ENCODE assay signal across 8 cellular contexts in the genomic region with DNA sequence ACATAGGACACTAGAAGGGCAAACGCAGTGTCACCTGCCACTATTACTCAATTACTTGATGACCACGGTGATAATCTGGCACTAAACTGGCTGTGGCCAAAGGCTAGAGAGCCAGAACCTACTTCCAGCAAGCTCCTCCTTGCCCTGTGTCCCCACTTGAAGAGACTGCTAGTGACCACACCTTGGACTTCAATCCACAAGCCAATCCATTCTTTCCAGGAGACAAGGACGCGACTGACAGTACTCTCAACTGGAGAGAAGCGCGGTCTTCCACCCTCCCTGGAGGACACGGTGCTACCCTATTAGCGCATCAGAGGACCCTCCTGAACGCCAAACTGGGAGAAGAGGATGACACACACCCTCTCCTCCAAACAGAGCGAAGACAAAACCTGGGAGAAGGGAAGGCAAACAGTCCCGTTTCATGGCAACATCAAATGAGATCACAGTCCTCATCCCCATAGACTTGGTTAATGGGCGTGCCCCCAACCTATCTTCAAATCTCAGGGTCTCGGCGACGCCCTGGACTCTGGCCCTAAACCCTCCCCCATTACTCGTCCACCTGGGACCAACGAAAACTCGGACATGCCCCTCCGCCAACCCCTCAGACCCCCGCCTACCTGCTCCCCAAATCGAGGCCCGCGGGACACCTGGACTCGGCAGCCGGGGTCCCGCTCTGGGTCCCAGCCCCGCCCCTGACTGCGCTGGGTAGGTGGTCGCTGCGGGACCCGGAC. TPM values are rescaled to one million over a fixed set of nuclear protein-coding genes. Genes with fewer than 3 reads are reported as not detected.
DNase-seq lines count a peak whose midpoint lies in the region; ATAC-seq, FAIRE-seq and TF ChIP-seq lines count a peak whose summit lies in the region.

No MANE protein-coding gene starts in this region.

- FAIRE-seq in K562 (lab: Jason Lieb, UNC): peak; percentile 75

- H3K79me2 ChIP-seq in GM23338 (replicated peaks; ENCODE audit: insufficient read depth) (peaks cover 43% of the 10 kb centered on the region), K562 (ENCODE audit: control insufficient read depth, insufficient read depth, low read length) (peaks cover 41% of the 10 kb centered on the region)

- no peaks in the 10 kb centered on the region for H3K36me3 ChIP-seq in GM23338 (ENCODE audit: insufficient read depth)
- peaks cover 21% of the 10 kb centered on the region; the same call in 2 of the 3 replicates for H3K36me3 ChIP-seq in K562 (ENCODE audit: control insufficient read depth, insufficient read depth, low read length)

- no peaks in the 10 kb centered on the region for H3K9me3 Mint-ChIP-seq in GM23338
- H3K9me3 Mint-ChIP-seq in stimulated activated effector memory CD8-positive, alpha-beta T cell treated with anti-CD3 and anti-CD28 coated beads, Interleukin-12 subunit alpha, Interleukin-12 subunit beta, amount 100 ng/mL, for 72 hours: no peaks in the 10 kb centered on the region

- H3K9me3 ChIP-seq in K562 (replicated peaks; ENCODE audit: control insufficient read depth, insufficient read depth, low read depth, low read length): no peaks in the 10 kb centered on the region

- peaks cover 10% of the 10 kb centered on the region for H3K36me3 Mint-ChIP-seq in GM23338 (ENCODE audit: low read depth)
- peaks cover 30% of the 10 kb centered on the region for H3K36me3 Mint-ChIP-seq in stimulated activated effector memory CD8-positive, alpha-beta T cell treated with anti-CD3 and anti-CD28 coated beads, Interleukin-12 subunit alpha, Interleukin-12 subunit beta, amount 100 ng/mL, for 72 hours

- TF ChIP-seq CTCF in GM23338 (conservative IDR thresholded peaks at IDR 0.05; ENCODE audit: low read depth in 2 of 2) (no peak), K562 (IDR thresholded peaks at IDR 0.05 in 2 of 3, conservative IDR thresholded peaks at IDR 0.05 in 1 of 3; ENCODE audit: insufficient read depth in 2 of 3, low read depth in 1 of 3, low read length in 3 of 3) (no peak)

- intact Hi-C loops in K562 (cut with micrococcal nuclease): no loop called here

- H3K27ac ChIP-seq in GM23338 (ENCODE audit: low read depth): no peak overlapping the region
- H3K27ac ChIP-seq in K562 (ENCODE audit: extremely low read depth, low read depth, low read length): peak overlapping the region; percentile 100

- peaks cover 2% of the 10 kb centered on the region for H3K9me1 ChIP-seq in K562 (ENCODE audit: control insufficient read depth, insufficient read depth, low read length)

- H3K4me1 ChIP-seq in GM23338 (ENCODE audit: insufficient read depth) (peaks cover 10% of the 10 kb centered on the region), K562 (replicated peaks in 1 of 2; ENCODE audit: control insufficient read depth in 2 of 2, insufficient read depth in 2 of 2, low read length in 2 of 2) (peaks cover 8 to 11% of the 10 kb centered on the region in 2 experiments; a peak in 4 of 5 replicates)

- H3K27me3 ChIP-seq in GM23338 (ENCODE audit: insufficient read depth) (no peaks in the 10 kb centered on the region), K562 (ENCODE audit: control insufficient read depth in 2 of 2, insufficient read depth in 2 of 2, low read length in 2 of 2) (no peaks in the 10 kb centered on the region)

- CTCF ChIA-PET in K562 (lab: Yijun Ruan, JAX; ENCODE audit: low intra/inter-chr PET ratio): interaction anchor here (0.7 kb wide), 1 partner anchor 76 kb away, joined by 3 read pairs; no protein-coding TSS in a partner anchor

- POLR2A ChIA-PET in K562 (lab: Yijun Ruan, JAX): interaction anchor here (0.8 to 1.4 kb wide), 3 partner anchors 8 to 44 kb away, joined by 3 to 6 read pairs (median 4); no protein-coding TSS in a partner anchor

- H3K4me3 Mint-ChIP-seq in GM23338: peak overlapping the region; percentile 98
- peak overlapping the region; percentile 93 for H3K4me3 Mint-ChIP-seq in stimulated activated effector memory CD8-positive, alpha-beta T cell treated with anti-CD3 and anti-CD28 coated beads, Interleukin-12 subunit alpha, Interleukin-12 subunit beta, amount 100 ng/mL, for 72 hours

- H3K4me3 ChIP-seq in GM23338 (peak overlapping the region; percentile 98), K562 (peak overlapping the region; percentile 98)

- in situ Hi-C loops in Caki2 (cut with HindIII; ENCODE audit: low pct_unique_long_range_greater_than_20kb, low sequenced_read_pairs) (no loop called here), K562 (cut with MboI) (no loop called here)

- TF ChIP-seq EP300 in K562 (IDR thresholded peaks at IDR 0.05; ENCODE audit: low read length): no peak

- TF ChIP-seq POLR2A in K562 (conservative IDR thresholded peaks at IDR 0.05): no peak; the same call in 1 of the 2 replicates

- H3K4me2 ChIP-seq in GM23338: peak overlapping the region; percentile 78
- H3K4me2 ChIP-seq in K562 (ENCODE audit: insufficient read depth, low read length): peak overlapping the region; percentile 99

- H4K20me1 ChIP-seq in GM23338 (replicated peaks; ENCODE audit: insufficient read depth) (peaks cover 11% of the 10 kb centered on the region; the same call in 1 of the 2 replicates), K562 (replicated peaks; ENCODE audit: control insufficient read depth, insufficient read depth, low read length) (peaks cover 17% of the 10 kb centered on the region)

- TSS peak; percentile 85 for BruUV-seq in K562 (replicated peaks; lab: Mats Ljungman, UMichigan)

- no peaks in the 10 kb centered on the region for H3K9me2 ChIP-seq in GM23338 (ENCODE audit: insufficient read depth)

- peak overlapping the region; percentile 56; the same call in 1 of the 2 replicates for H2AFZ ChIP-seq in GM23338
- H2AFZ ChIP-seq in K562 (ENCODE audit: low read depth, low read length): peak overlapping the region; percentile 99

- H3F3A ChIP-seq in GM23338 (replicated peaks; ENCODE audit: low read depth): 0 out of 2 replicates have a peak, but pooled peaks cover 5% of the 10 kb centered on the region

- peaks cover 16% of the 10 kb centered on the region for H3K4me1 Mint-ChIP-seq in GM23338
- H3K4me1 Mint-ChIP-seq in stimulated activated effector memory CD8-positive, alpha-beta T cell treated with anti-CD3 and anti-CD28 coated beads, Interleukin-12 subunit alpha, Interleukin-12 subunit beta, amount 100 ng/mL, for 72 hours: peaks cover 38% of the 10 kb centered on the region

- H3K9ac ChIP-seq in K562 (ENCODE audit: insufficient read depth in 1 of 2, low read depth in 2 of 2, low read length in 2 of 2): peak overlapping the region; percentile 97 to 99

- H3K27me3 Mint-ChIP-seq in GM23338 (ENCODE audit: insufficient read depth, low read depth, poor library complexity): peaks cover 11% of the 10 kb centered on the region

- DNase-seq in Caki2 (ENCODE audit: low read depth): peak; percentile 22
- peak; percentile 56 for DNase-seq in GM23338 (ENCODE audit: low spot score)
- DNase-seq in NCI-H1694 (lab: John Stamatoyannopoulos, UW): peak; percentile 10
- DNase-seq in K562 (ENCODE audit: extremely low read depth in 1 of 4, low spot score in 3 of 4): peak; percentile 51 to 68 (median 66)
- DNase-seq in iris pigment epithelial cell (ENCODE audit: low read depth): peak; percentile 28
- DNase-seq in stimulated activated effector memory CD8-positive, alpha-beta T cell treated with anti-CD3 and anti-CD28 coated beads, Interleukin-12 subunit alpha, Interleukin-12 subunit beta, amount 100 ng/mL, for 72 hours (ENCODE audit: low spot score in 2 of 2): peak in 1 of 2 donors; percentile 58
- DNase-seq in Kasumi-1 (lab: John Stamatoyannopoulos, UW): no peak

- H3K27ac Mint-ChIP-seq in GM23338: peak overlapping the region; percentile 97
- H3K27ac Mint-ChIP-seq in stimulated activated effector memory CD8-positive, alpha-beta T cell treated with anti-CD3 and anti-CD28 coated beads, Interleukin-12 subunit alpha, Interleukin-12 subunit beta, amount 100 ng/mL, for 72 hours: peak overlapping the region; percentile 100

- peak; percentile 58 for ATAC-seq in GM23338
- peak; percentile 72 for ATAC-seq in K562
- peak; percentile 5 for ATAC-seq in stimulated activated effector memory CD8-positive, alpha-beta T cell treated with anti-CD3 and anti-CD28 coated beads, Interleukin-12 subunit alpha, Interleukin-12 subunit beta, amount 100 ng/mL, for 72 hours
- ATAC-seq in GM21360 (IDR thresholded peaks at IDR 0.05; ENCODE audit: unreplicated experiment): no peak

- TF ChIP-seq RAD21 in K562 (CRISPR knock-in tag; conservative IDR thresholded peaks at IDR 0.05 in 1 of 2, IDR thresholded peaks at IDR 0.05 in 1 of 2): no peak

- 0% methylated on average over 21 of the region's 31 CpGs for WGBS in K562 (ENCODE audit: insufficient coverage, low coverage, missing lambda C conversion rate)

RNA-seq across cellular contexts. Expression of gene FLCN, which starts 0.5 kb away (rescaled TPM):
- total RNA-seq in Caki2 (2014; rRNA removed; shearing (Covaris generic); ENCODE audit: low replicate concordance): 27.7 and 62.3 TPM in 2 replicates
- total RNA-seq in GM23338 (2014; rRNA removed; shearing (Covaris generic)): 35.9 and 36.6 TPM in 2 replicates
- polyA plus RNA-seq in GM23338 (2016; fragmentation: Nextera tagmentation; extraction: Ambion mirVana) (12.1 and 15.8 TPM in 2 replicates), K562 (2011; rRNA removed) (10.9 and 12.2 TPM in 2 replicates), K562 (2014; fragmentation: Illumina TruSeq; extraction: Trizol) (10.7 and 14.5 TPM in 2 replicates), K562 (2014; fragmentation: Nextera tagmentation; extraction: Ambion mirVana) (1 to 10 TPM; 1.6 to 1.8 TPM), K562 (2014; rRNA removed) (15.9 and 17.4 TPM in 2 replicates)
- total RNA-seq in K562 (2011; cell fraction: chromatin; rRNA removed; ENCODE audit: low replicate concordance): 103 and 239 TPM in 2 replicates
- total RNA-seq in K562 (2011; cell fraction: nucleolus; rRNA removed): 94.7 and 106 TPM in 2 replicates
- 92.5 and 107 TPM in 2 replicates for total RNA-seq in K562 (2011; cell fraction: nucleoplasm; rRNA removed)
- total RNA-seq in K562 (2014; rRNA removed) (17.9 and 23.2 TPM in 2 replicates), K562 (2014; rRNA removed; fragmentation: Illumina TruSeq; extraction: Trizol) (10.0 and 10.7 TPM in 2 replicates), K562 (2015; rRNA removed; fragmentation: Illumina TruSeq; extraction: Trizol) (20.7 and 22.5 TPM in 2 replicates), K562 (2021) (31.1 and 33.5 TPM in 2 replicates)
- 9.9 and 10.6 TPM in 2 replicates for polyA plus RNA-seq in K562 (2011; cell fraction: cytosol; rRNA removed)
- polyA plus RNA-seq in K562 (2011; cell fraction: nucleus; rRNA removed): 22.7 and 40.7 TPM in 2 replicates
- polyA plus RNA-seq in K562 (2012): 22.0 and 26.6 TPM in 2 replicates
- 11.5 and 19.0 TPM in 2 replicates for polyA minus RNA-seq in K562 (2011; rRNA and poly(A)+ RNA removed)
- 9.4 and 10.0 TPM in 2 replicates for polyA minus RNA-seq in K562 (2011; cell fraction: cytosol; rRNA and poly(A)+ RNA removed)
- polyA minus RNA-seq in K562 (2011; cell fraction: nucleus; rRNA and poly(A)+ RNA removed): 17.8 and 19.1 TPM in 2 replicates

RNA-seq across cellular contexts. Expression of gene PLD6, which starts 30.3 kb away (rescaled TPM):
- 4.7 and 5.5 TPM in 2 replicates for total RNA-seq in Caki2 (2014; rRNA removed; shearing (Covaris generic); ENCODE audit: low replicate concordance)
- total RNA-seq in GM23338 (2014; rRNA removed; shearing (Covaris generic)): not detected in 2 replicates
- polyA plus RNA-seq in GM23338 (2016; fragmentation: Nextera tagmentation; extraction: Ambion mirVana) (0.16 TPM in 1 of 2 replicates, not detected in the other), K562 (2011; rRNA removed) (7.5 and 9.3 TPM in 2 replicates), K562 (2014; fragmentation: Illumina TruSeq; extraction: Trizol) (9.4 and 10.8 TPM in 2 replicates), K562 (2014; fragmentation: Nextera tagmentation; extraction: Ambion mirVana) (10 to 100 TPM in 1 of 2 experiments, 1 to 10 TPM in 1; 3.6 to 15.6 TPM), K562 (2014; rRNA removed) (11.3 and 13.9 TPM in 2 replicates)
- total RNA-seq in K562 (2011; cell fraction: chromatin; rRNA removed; ENCODE audit: low replicate concordance): 18.1 and 27.4 TPM in 2 replicates
- 21.3 and 28.2 TPM in 2 replicates for total RNA-seq in K562 (2011; cell fraction: nucleolus; rRNA removed)
- 27.1 and 28.1 TPM in 2 replicates for total RNA-seq in K562 (2011; cell fraction: nucleoplasm; rRNA removed)
- total RNA-seq in K562 (2014; rRNA removed) (10.0 and 13.9 TPM in 2 replicates), K562 (2014; rRNA removed; fragmentation: Illumina TruSeq; extraction: Trizol) (6.5 and 7.4 TPM in 2 replicates), K562 (2015; rRNA removed; fragmentation: Illumina TruSeq; extraction: Trizol) (6.5 and 6.9 TPM in 2 replicates), K562 (2021) (12.5 and 13.3 TPM in 2 replicates)
- 9.3 and 9.5 TPM in 2 replicates for polyA plus RNA-seq in K562 (2011; cell fraction: cytosol; rRNA removed)
- polyA plus RNA-seq in K562 (2011; cell fraction: nucleus; rRNA removed): 6.9 and 7.1 TPM in 2 replicates
- polyA plus RNA-seq in K562 (2012): 3.2 and 6.1 TPM in 2 replicates
- 7.9 and 13.4 TPM in 2 replicates for polyA minus RNA-seq in K562 (2011; rRNA and poly(A)+ RNA removed)
- 6.2 and 6.7 TPM in 2 replicates for polyA minus RNA-seq in K562 (2011; cell fraction: cytosol; rRNA and poly(A)+ RNA removed)
- polyA minus RNA-seq in K562 (2011; cell fraction: nucleus; rRNA and poly(A)+ RNA removed): 4.4 and 4.6 TPM in 2 replicates

RNA-seq across cellular contexts. Expression of gene COPS3, which starts 44.6 kb away (rescaled TPM):
- total RNA-seq in Caki2 (2014; rRNA removed; shearing (Covaris generic); ENCODE audit: low replicate concordance): 68.5 and 89.0 TPM in 2 replicates
- total RNA-seq in GM23338 (2014; rRNA removed; shearing (Covaris generic)): 121 and 134 TPM in 2 replicates
- polyA plus RNA-seq in GM23338 (2016; fragmentation: Nextera tagmentation; extraction: Ambion mirVana) (90.9 and 108 TPM in 2 replicates), K562 (2011; rRNA removed) (160 and 179 TPM in 2 replicates), K562 (2014; fragmentation: Illumina TruSeq; extraction: Trizol) (162 and 170 TPM in 2 replicates), K562 (2014; fragmentation: Nextera tagmentation; extraction: Ambion mirVana) (100 to 1,000 TPM; 284 to 295 TPM), K562 (2014; rRNA removed) (118 and 126 TPM in 2 replicates)
- total RNA-seq in K562 (2011; cell fraction: chromatin; rRNA removed; ENCODE audit: low replicate concordance): 119 and 128 TPM in 2 replicates
- 60.9 and 62.9 TPM in 2 replicates for total RNA-seq in K562 (2011; cell fraction: nucleolus; rRNA removed)
- total RNA-seq in K562 (2011; cell fraction: nucleoplasm; rRNA removed): 64.4 and 74.3 TPM in 2 replicates
- total RNA-seq in K562 (2014; rRNA removed) (92.4 and 95.2 TPM in 2 replicates), K562 (2014; rRNA removed; fragmentation: Illumina TruSeq; extraction: Trizol) (167 and 182 TPM in 2 replicates), K562 (2015; rRNA removed; fragmentation: Illumina TruSeq; extraction: Trizol) (154 and 161 TPM in 2 replicates), K562 (2021) (119 and 128 TPM in 2 replicates)
- 93.6 and 114 TPM in 2 replicates for polyA plus RNA-seq in K562 (2011; cell fraction: cytosol; rRNA removed)
- polyA plus RNA-seq in K562 (2011; cell fraction: nucleus; rRNA removed): 63.3 and 81.3 TPM in 2 replicates
- polyA plus RNA-seq in K562 (2012): 103 and 124 TPM in 2 replicates
- 150 and 151 TPM in 2 replicates for polyA minus RNA-seq in K562 (2011; rRNA and poly(A)+ RNA removed)
- polyA minus RNA-seq in K562 (2011; cell fraction: cytosol; rRNA and poly(A)+ RNA removed): 68.0 and 87.3 TPM in 2 replicates
- 29.8 and 42.8 TPM in 2 replicates for polyA minus RNA-seq in K562 (2011; cell fraction: nucleus; rRNA and poly(A)+ RNA removed)

Comparison
In these comparisons a context has a peak if more than half of its experiments do, and no peak if none do; other contexts are left out.
1. DNase-seq: peak in Caki2 (single experiment), GM23338 (single experiment), NCI-H1694 (single experiment), K562 (4 of 4) and iris pigment epithelial cell (single experiment); none in Kasumi-1 (0 of 2).